Comparison of ENCODE assay signal across 1 cellular context in the genomic region with DNA sequence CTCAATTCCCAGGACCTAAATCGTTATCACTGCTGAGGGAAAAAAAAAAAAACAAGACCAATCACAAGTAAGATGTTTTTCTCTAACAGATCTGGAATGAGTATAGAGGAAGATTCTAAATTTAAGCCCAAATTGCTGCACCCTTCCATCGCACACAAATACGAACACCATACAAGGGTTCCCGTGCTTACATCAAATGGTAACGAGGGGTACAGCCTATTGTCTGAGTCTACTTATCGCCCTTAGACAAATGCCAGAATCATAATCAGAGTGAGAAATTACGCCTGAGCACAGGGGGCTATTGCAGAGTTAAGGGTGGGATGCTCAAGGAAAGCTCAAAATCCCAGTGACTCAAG.
TF ChIP-seq lines count a peak whose summit lies in the region.

No MANE protein-coding gene starts in this region.

TF ChIP-seq in WTC11, 78 proteins besides CTCF, POLR2A, EP300 and RAD21 (continued from another document):
- TF ChIP-seq, protein P1, sequence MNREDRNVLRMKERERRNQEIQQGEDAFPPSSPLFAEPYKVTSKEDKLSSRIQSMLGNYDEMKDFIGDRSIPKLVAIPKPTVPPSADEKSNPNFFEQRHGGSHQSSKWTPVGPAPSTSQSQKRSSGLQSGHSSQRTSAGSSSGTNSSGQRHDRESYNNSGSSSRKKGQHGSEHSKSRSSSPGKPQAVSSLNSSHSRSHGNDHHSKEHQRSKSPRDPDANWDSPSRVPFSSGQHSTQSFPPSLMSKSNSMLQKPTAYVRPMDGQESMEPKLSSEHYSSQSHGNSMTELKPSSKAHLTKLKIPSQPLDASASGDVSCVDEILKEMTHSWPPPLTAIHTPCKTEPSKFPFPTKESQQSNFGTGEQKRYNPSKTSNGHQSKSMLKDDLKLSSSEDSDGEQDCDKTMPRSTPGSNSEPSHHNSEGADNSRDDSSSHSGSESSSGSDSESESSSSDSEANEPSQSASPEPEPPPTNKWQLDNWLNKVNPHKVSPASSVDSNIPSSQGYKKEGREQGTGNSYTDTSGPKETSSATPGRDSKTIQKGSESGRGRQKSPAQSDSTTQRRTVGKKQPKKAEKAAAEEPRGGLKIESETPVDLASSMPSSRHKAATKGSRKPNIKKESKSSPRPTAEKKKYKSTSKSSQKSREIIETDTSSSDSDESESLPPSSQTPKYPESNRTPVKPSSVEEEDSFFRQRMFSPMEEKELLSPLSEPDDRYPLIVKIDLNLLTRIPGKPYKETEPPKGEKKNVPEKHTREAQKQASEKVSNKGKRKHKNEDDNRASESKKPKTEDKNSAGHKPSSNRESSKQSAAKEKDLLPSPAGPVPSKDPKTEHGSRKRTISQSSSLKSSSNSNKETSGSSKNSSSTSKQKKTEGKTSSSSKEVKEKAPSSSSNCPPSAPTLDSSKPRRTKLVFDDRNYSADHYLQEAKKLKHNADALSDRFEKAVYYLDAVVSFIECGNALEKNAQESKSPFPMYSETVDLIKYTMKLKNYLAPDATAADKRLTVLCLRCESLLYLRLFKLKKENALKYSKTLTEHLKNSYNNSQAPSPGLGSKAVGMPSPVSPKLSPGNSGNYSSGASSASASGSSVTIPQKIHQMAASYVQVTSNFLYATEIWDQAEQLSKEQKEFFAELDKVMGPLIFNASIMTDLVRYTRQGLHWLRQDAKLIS (CRISPR knock-in tag; IDR thresholded peaks at IDR 0.05; ENCODE audit: borderline replicate concordance) = no peak
- TF ChIP-seq ELF4 (CRISPR knock-in tag; IDR thresholded peaks at IDR 0.05; ENCODE audit: low read depth) (no peak), MYBL2 (CRISPR knock-in tag; IDR thresholded peaks at IDR 0.05) (no peak)
